ENCODE assay signal across 1 cellular context in the genomic region with DNA sequence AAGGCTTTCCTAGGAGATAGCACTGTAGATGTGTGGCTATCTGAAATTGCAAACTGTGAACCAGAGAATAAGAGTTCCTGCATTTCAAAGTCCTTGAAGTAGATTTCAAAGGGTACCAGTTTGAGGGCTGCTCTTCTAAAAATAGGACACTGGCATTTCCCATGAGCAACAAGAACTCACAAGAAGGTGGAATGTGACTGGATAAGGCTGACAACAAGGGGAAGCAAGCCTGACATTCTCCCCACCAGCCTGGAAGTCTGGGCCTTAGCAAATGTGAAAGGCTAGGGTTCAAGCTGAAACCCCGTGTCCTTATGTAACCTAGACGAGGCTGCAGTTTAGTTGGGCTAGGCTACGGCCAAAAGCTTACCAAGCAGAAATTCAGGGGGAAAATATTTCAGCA.
TF ChIP-seq lines count a peak whose summit lies in the region.

No MANE protein-coding gene starts in this region.

TF ChIP-seq in HepG2, 621 proteins besides CTCF, POLR2A, EP300 and RAD21:
- TF ChIP-seq, protein P1, sequence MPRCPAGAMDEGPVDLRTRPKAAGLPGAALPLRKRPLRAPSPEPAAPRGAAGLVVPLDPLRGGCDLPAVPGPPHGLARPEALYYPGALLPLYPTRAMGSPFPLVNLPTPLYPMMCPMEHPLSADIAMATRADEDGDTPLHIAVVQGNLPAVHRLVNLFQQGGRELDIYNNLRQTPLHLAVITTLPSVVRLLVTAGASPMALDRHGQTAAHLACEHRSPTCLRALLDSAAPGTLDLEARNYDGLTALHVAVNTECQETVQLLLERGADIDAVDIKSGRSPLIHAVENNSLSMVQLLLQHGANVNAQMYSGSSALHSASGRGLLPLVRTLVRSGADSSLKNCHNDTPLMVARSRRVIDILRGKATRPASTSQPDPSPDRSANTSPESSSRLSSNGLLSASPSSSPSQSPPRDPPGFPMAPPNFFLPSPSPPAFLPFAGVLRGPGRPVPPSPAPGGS (CRISPR knock-in tag; IDR thresholded peaks at IDR 0.05): no peak
- TF ChIP-seq ZNF446 (CRISPR knock-in tag; IDR thresholded peaks at IDR 0.05) (no peak), SALL1 (CRISPR knock-in tag; IDR thresholded peaks at IDR 0.05) (no peak), ZNF12 (CRISPR knock-in tag; IDR thresholded peaks at IDR 0.05) (no peak), ZSCAN9 (CRISPR knock-in tag; IDR thresholded peaks at IDR 0.05; ENCODE audit: borderline replicate concordance) (no peak), ZNF781 (CRISPR knock-in tag; IDR thresholded peaks at IDR 0.05; ENCODE audit: borderline replicate concordance, not compliant biosample characterization) (no peak), IKZF1 (IDR thresholded peaks at IDR 0.05) (no peak), SNAI1 (CRISPR knock-in tag; IDR thresholded peaks at IDR 0.05; ENCODE audit: borderline replicate concordance) (no peak), ZNF441 (CRISPR knock-in tag; IDR thresholded peaks at IDR 0.05; ENCODE audit: borderline replicate concordance) (no peak), TCF7 (IDR thresholded peaks at IDR 0.05; ENCODE audit: low read depth) (no peak), BORCS8-MEF2B (CRISPR knock-in tag; IDR thresholded peaks at IDR 0.05) (no peak)
- TF ChIP-seq, protein P2, sequence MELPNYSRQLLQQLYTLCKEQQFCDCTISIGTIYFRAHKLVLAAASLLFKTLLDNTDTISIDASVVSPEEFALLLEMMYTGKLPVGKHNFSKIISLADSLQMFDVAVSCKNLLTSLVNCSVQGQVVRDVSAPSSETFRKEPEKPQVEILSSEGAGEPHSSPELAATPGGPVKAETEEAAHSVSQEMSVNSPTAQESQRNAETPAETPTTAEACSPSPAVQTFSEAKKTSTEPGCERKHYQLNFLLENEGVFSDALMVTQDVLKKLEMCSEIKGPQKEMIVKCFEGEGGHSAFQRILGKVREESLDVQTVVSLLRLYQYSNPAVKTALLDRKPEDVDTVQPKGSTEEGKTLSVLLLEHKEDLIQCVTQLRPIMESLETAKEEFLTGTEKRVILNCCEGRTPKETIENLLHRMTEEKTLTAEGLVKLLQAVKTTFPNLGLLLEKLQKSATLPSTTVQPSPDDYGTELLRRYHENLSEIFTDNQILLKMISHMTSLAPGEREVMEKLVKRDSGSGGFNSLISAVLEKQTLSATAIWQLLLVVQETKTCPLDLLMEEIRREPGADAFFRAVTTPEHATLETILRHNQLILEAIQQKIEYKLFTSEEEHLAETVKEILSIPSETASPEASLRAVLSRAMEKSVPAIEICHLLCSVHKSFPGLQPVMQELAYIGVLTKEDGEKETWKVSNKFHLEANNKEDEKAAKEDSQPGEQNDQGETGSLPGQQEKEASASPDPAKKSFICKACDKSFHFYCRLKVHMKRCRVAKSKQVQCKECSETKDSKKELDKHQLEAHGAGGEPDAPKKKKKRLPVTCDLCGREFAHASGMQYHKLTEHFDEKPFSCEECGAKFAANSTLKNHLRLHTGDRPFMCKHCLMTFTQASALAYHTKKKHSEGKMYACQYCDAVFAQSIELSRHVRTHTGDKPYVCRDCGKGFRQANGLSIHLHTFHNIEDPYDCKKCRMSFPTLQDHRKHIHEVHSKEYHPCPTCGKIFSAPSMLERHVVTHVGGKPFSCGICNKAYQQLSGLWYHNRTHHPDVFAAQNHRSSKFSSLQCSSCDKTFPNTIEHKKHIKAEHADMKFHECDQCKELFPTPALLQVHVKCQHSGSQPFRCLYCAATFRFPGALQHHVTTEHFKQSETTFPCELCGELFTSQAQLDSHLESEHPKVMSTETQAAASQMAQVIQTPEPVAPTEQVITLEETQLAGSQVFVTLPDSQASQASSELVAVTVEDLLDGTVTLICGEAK (IDR thresholded peaks at IDR 0.05): no peak
- TF ChIP-seq, protein P2 (CRISPR knock-in tag; IDR thresholded peaks at IDR 0.05): no peak
TF ChIP-seq in HepG2: peak in this region for 0.
